ENCODE assay signal across 1 cellular context in genomic region chr1:225885336-225885735, GRCh38.
TF ChIP-seq lines count a peak whose summit lies in the region.

No MANE protein-coding gene starts in this region.

TF ChIP-seq in HepG2, 621 proteins besides CTCF, POLR2A, EP300 and RAD21:
- TF ChIP-seq ZNF350 (CRISPR knock-in tag; IDR thresholded peaks at IDR 0.05; ENCODE audit: borderline replicate concordance, low read depth) = no peak
- TF ChIP-seq SOX5 (CRISPR knock-in tag; IDR thresholded peaks at IDR 0.05; ENCODE audit: borderline replicate concordance) = no peak
- no peak for TF ChIP-seq ZBTB21 (CRISPR knock-in tag; IDR thresholded peaks at IDR 0.05)
- TF ChIP-seq, protein P1, sequence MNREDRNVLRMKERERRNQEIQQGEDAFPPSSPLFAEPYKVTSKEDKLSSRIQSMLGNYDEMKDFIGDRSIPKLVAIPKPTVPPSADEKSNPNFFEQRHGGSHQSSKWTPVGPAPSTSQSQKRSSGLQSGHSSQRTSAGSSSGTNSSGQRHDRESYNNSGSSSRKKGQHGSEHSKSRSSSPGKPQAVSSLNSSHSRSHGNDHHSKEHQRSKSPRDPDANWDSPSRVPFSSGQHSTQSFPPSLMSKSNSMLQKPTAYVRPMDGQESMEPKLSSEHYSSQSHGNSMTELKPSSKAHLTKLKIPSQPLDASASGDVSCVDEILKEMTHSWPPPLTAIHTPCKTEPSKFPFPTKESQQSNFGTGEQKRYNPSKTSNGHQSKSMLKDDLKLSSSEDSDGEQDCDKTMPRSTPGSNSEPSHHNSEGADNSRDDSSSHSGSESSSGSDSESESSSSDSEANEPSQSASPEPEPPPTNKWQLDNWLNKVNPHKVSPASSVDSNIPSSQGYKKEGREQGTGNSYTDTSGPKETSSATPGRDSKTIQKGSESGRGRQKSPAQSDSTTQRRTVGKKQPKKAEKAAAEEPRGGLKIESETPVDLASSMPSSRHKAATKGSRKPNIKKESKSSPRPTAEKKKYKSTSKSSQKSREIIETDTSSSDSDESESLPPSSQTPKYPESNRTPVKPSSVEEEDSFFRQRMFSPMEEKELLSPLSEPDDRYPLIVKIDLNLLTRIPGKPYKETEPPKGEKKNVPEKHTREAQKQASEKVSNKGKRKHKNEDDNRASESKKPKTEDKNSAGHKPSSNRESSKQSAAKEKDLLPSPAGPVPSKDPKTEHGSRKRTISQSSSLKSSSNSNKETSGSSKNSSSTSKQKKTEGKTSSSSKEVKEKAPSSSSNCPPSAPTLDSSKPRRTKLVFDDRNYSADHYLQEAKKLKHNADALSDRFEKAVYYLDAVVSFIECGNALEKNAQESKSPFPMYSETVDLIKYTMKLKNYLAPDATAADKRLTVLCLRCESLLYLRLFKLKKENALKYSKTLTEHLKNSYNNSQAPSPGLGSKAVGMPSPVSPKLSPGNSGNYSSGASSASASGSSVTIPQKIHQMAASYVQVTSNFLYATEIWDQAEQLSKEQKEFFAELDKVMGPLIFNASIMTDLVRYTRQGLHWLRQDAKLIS (CRISPR knock-in tag; IDR thresholded peaks at IDR 0.05) = no peak
- TF ChIP-seq RXRB (CRISPR knock-in tag; IDR thresholded peaks at IDR 0.05; ENCODE audit: borderline replicate concordance) = no peak
- no peak for TF ChIP-seq PCBP2 (optimal IDR thresholded peaks at IDR 0.05; ENCODE audit: low read depth, low read length, poor library complexity, severe bottlenecking)
- no peak for TF ChIP-seq TSC22D2 (CRISPR knock-in tag; IDR thresholded peaks at IDR 0.05; ENCODE audit: borderline replicate concordance)
